In the genomic region with DNA sequence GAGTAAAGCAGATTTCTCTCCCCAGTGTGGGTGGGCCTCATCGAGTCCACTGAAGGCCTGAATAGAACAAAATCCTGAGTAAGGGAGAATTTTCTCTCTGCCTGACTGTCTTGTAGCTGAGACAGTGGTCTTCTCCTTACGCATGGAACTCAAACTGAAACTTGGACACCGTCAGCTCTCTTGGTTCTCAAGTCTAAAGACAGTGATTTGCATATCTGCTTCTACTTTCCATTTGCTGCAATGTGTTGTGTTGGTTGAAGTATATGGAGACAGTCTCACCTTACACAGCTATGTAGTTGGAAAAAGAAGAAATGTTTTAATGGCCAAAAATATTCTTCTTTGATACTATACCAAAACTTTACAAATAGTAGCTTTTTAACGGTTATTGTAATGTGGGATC, we compare ENCODE assay signal across 13 cellular contexts.
DNase-seq lines count a peak whose midpoint lies in the region; ATAC-seq and FAIRE-seq lines count a peak whose summit lies in the region.
"Had no signal": no experiment of that assay in that cellular context is flagged by ENCODE, and none has a peak within 500 bp of the region (broad histone marks: within the 10 kb centered on the region; RNA-seq: fewer than 3 reads in every experiment).

No MANE protein-coding gene starts in this region.

- H3K27ac Mint-ChIP-seq in activated T-helper 2 cell treated with anti-CD3 and anti-CD28 coated beads, Interferon-gamma antibody, Interleukin-2, Interleukin-4, amounts not matched to agents 10 μg/mL and 5 μg/mL and 100 μg/mL, durations not matched to agents 14 hours and 24 hours and 36 hours, result no peak overlapping the region

- intact Hi-C loops in activated T-helper 2 cell treated with anti-CD3 and anti-CD28 coated beads, Interferon-gamma antibody, Interleukin-2, Interleukin-4, amounts not matched to agents 10 μg/mL and 5 μg/mL and 100 μg/mL, durations not matched to agents 14 hours and 24 hours and 36 hours (cut with micrococcal nuclease), result no loop called here
- intact Hi-C loops in Right ventricle myocardium inferior (cut with DNase I), result no loop called here

- ATAC-seq in GM19463 (IDR thresholded peaks at IDR 0.05; ENCODE audit: unreplicated experiment) (peak; percentile 98), HG02885 (IDR thresholded peaks at IDR 0.05; ENCODE audit: poor library complexity, unreplicated experiment) (peak; percentile 99), HG03565 (IDR thresholded peaks at IDR 0.05; ENCODE audit: unreplicated experiment) (peak; percentile 98), Right ventricle myocardium inferior (no peak)
- ATAC-seq: left ventricle myocardium superior had no signal

- no peak for DNase-seq in GM18507 (ENCODE audit: extremely low spot score, insufficient read length, low read depth)
- no peak for DNase-seq in activated T-helper 2 cell treated with anti-CD3 and anti-CD28 coated beads, Interferon-gamma antibody, Interleukin-2, Interleukin-4, amounts not matched to agents 10 μg/mL and 5 μg/mL and 100 μg/mL, durations not matched to agents 14 hours and 24 hours and 36 hours (ENCODE audit: low spot score)
- no peak for DNase-seq in Right ventricle myocardium inferior (ENCODE audit: missing footprints)
- DNase-seq in cerebellum (ENCODE audit: low spot score), result no peak
- DNase-seq in UCSD-AML1 (lab: John Stamatoyannopoulos, UW; ENCODE audit: unreplicated experiment), result no peak
- DNase-seq: activated CD4-positive, CD25-positive, alpha-beta regulatory T cell treated with anti-CD3 and anti-CD28 coated beads, Interleukin-2, amount 50 U/mL, for 72 hours; colonic mucosa; left ventricle myocardium superior; NCI-H2081 treated with DMSO at 0.1 percent for 48 hours; posterior cingulate gyrus had no signal

- H3K9me3 Mint-ChIP-seq in activated T-helper 2 cell treated with anti-CD3 and anti-CD28 coated beads, Interferon-gamma antibody, Interleukin-2, Interleukin-4, amounts not matched to agents 10 μg/mL and 5 μg/mL and 100 μg/mL, durations not matched to agents 14 hours and 24 hours and 36 hours, result peaks cover 6% of the 10 kb centered on the region

- H3K4me1 Mint-ChIP-seq in activated T-helper 2 cell treated with anti-CD3 and anti-CD28 coated beads, Interferon-gamma antibody, Interleukin-2, Interleukin-4, amounts not matched to agents 10 μg/mL and 5 μg/mL and 100 μg/mL, durations not matched to agents 14 hours and 24 hours and 36 hours (ENCODE audit: low read depth), result peaks cover 3% of the 10 kb centered on the region

- no peak overlapping the region for H3K4me3 Mint-ChIP-seq in activated T-helper 2 cell treated with anti-CD3 and anti-CD28 coated beads, Interferon-gamma antibody, Interleukin-2, Interleukin-4, amounts not matched to agents 10 μg/mL and 5 μg/mL and 100 μg/mL, durations not matched to agents 14 hours and 24 hours and 36 hours (ENCODE audit: low read depth)

- no peaks in the 10 kb centered on the region for H3K36me3 Mint-ChIP-seq in activated T-helper 2 cell treated with anti-CD3 and anti-CD28 coated beads, Interferon-gamma antibody, Interleukin-2, Interleukin-4, amounts not matched to agents 10 μg/mL and 5 μg/mL and 100 μg/mL, durations not matched to agents 14 hours and 24 hours and 36 hours (ENCODE audit: low read depth)

- H3K27me3 Mint-ChIP-seq in activated T-helper 2 cell treated with anti-CD3 and anti-CD28 coated beads, Interferon-gamma antibody, Interleukin-2, Interleukin-4, amounts not matched to agents 10 μg/mL and 5 μg/mL and 100 μg/mL, durations not matched to agents 14 hours and 24 hours and 36 hours (ENCODE audit: low read depth), result peaks cover 4% of the 10 kb centered on the region

- peak; percentile 95 for FAIRE-seq in GM18507 (lab: Jason Lieb, UNC)
